Comparison of ENCODE assay signal across 1 cellular context in genomic region chr1:64098856-64099606, GRCh38.
TF ChIP-seq lines count a peak whose summit lies in the region.

No MANE protein-coding gene starts in this region.

TF ChIP-seq in GM23338, 12 proteins besides CTCF, POLR2A, EP300 and RAD21 (continued from another document):
- TF ChIP-seq, protein P1, sequence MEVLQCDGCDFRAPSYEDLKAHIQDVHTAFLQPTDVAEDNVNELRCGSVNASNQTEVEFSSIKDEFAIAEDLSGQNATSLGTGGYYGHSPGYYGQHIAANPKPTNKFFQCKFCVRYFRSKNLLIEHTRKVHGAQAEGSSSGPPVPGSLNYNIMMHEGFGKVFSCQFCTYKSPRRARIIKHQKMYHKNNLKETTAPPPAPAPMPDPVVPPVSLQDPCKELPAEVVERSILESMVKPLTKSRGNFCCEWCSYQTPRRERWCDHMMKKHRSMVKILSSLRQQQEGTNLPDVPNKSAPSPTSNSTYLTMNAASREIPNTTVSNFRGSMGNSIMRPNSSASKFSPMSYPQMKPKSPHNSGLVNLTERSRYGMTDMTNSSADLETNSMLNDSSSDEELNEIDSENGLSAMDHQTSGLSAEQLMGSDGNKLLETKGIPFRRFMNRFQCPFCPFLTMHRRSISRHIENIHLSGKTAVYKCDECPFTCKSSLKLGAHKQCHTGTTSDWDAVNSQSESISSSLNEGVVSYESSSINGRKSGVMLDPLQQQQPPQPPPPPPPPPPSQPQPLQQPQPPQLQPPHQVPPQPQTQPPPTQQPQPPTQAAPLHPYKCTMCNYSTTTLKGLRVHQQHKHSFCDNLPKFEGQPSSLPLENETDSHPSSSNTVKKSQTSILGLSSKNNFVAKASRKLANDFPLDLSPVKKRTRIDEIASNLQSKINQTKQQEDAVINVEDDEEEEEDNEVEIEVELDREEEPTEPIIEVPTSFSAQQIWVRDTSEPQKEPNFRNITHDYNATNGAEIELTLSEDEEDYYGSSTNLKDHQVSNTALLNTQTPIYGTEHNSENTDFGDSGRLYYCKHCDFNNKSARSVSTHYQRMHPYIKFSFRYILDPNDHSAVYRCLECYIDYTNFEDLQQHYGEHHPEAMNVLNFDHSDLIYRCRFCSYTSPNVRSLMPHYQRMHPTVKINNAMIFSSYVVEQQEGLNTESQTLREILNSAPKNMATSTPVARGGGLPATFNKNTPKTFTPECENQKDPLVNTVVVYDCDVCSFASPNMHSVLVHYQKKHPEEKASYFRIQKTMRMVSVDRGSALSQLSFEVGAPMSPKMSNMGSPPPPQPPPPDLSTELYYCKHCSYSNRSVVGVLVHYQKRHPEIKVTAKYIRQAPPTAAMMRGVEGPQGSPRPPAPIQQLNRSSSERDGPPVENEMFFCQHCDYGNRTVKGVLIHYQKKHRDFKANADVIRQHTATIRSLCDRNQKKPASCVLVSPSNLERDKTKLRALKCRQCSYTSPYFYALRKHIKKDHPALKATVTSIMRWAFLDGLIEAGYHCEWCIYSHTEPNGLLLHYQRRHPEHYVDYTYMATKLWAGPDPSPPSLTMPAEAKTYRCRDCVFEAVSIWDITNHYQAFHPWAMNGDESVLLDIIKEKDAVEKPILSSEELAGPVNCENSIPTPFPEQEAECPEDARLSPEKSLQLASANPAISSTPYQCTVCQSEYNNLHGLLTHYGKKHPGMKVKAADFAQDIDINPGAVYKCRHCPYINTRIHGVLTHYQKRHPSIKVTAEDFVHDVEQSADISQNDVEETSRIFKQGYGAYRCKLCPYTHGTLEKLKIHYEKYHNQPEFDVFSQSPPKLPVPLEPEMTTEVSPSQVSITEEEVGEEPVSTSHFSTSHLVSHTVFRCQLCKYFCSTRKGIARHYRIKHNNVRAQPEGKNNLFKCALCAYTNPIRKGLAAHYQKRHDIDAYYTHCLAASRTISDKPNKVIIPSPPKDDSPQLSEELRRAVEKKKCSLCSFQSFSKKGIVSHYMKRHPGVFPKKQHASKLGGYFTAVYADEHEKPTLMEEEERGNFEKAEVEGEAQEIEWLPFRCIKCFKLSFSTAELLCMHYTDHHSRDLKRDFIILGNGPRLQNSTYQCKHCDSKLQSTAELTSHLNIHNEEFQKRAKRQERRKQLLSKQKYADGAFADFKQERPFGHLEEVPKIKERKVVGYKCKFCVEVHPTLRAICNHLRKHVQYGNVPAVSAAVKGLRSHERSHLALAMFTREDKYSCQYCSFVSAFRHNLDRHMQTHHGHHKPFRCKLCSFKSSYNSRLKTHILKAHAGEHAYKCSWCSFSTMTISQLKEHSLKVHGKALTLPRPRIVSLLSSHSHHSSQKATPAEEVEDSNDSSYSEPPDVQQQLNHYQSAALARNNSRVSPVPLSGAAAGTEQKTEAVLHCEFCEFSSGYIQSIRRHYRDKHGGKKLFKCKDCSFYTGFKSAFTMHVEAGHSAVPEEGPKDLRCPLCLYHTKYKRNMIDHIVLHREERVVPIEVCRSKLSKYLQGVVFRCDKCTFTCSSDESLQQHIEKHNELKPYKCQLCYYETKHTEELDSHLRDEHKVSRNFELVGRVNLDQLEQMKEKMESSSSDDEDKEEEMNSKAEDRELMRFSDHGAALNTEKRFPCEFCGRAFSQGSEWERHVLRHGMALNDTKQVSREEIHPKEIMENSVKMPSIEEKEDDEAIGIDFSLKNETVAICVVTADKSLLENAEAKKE (CRISPR knock-in tag; IDR thresholded peaks at IDR 0.05): no peak
